ENCODE assay signal across 8 cellular contexts in the genomic region with DNA sequence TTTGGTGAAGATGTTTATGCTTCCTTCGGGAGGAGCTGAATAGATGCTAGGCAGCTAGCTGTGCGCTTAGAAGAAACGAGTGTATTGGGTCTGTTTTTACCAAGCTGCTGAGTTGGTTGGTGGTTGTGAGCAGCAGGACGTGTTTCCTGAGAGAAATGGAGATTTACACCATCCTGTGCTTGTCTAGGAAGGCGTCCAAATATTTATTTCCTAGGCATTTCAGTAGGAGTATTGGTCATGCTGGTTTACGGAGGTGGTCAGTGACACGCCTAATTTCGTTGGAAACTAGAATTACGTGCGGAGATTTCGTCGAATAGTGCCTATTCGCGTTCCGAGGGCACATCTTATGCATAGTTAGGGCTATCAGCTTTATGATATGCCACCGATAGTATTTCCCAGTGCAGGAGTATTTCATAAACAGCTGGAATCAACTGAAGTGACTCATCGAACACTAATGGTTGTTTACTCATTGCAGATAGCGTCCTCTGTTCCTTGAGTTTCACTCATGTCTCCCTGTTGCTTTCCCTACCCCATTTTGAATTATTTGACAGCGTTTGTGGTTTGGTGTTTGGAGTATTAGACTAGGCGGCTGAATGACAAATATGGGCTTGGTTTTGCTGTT. TPM values are rescaled to one million over a fixed set of nuclear protein-coding genes. Genes with fewer than 3 reads are reported as not detected.
DNase-seq lines count a peak whose midpoint lies in the region; ATAC-seq and TF ChIP-seq lines count a peak whose summit lies in the region.

No MANE protein-coding gene starts in this region.

- peaks cover 32% of the 10 kb centered on the region for H3K79me2 ChIP-seq in SU-DHL-6 (ENCODE audit: insufficient read depth, low read length)

- peak overlapping the region; percentile 62 for H3K9ac ChIP-seq in SU-DHL-6 (ENCODE audit: low read length)

- H3K27ac Mint-ChIP-seq in naive thymus-derived CD4-positive, alpha-beta T cell, result peak overlapping the region; percentile 96 to 100 (median 99)

- peaks cover 0 to 3% (median 0%) of the 10 kb centered on the region in 11 donors for H3K9me3 Mint-ChIP-seq in naive thymus-derived CD4-positive, alpha-beta T cell

- intact Hi-C loops in naive thymus-derived CD4-positive, alpha-beta T cell (cut with micrococcal nuclease), result loop anchor here in 1 of 2 donors (1.0 to 5.0 kb wide), 2 partner anchors 228 to 1597 kb away; partner anchors contain the start of gene CNOT2

- POLR2A ChIA-PET in naive thymus-derived CD4-positive, alpha-beta T cell (lab: Charles Lee), result interaction anchor here (0.6 to 3.7 kb wide), 10 partner anchors 9 to 177 kb away, joined by 3 to 38 read pairs (median 4); partner anchors contain the start of genes RAB21, THAP2, TMEM19 and ZFC3H1

- H3K4me3 Mint-ChIP-seq in naive thymus-derived CD4-positive, alpha-beta T cell, result peak overlapping the region; percentile 91 to 97 (median 94)

- ATAC-seq in GM19035 (IDR thresholded peaks at IDR 0.05; ENCODE audit: unreplicated experiment) (peak; percentile 13), HG03571 (IDR thresholded peaks at IDR 0.05; ENCODE audit: unreplicated experiment) (peak; percentile 14)
- ATAC-seq in naive thymus-derived CD4-positive, alpha-beta T cell, result peak; percentile 21

- CTCF ChIA-PET in naive thymus-derived CD4-positive, alpha-beta T cell (lab: Charles Lee), result interaction anchor here (2.7 kb wide), 1 partner anchor 60 kb away, joined by 10 read pairs; no protein-coding TSS in a partner anchor

- TF ChIP-seq CTCF in SU-DHL-6 (IDR thresholded peaks at IDR 0.05; ENCODE audit: insufficient read depth, low read length, poor library complexity, severe bottlenecking) (no peak), epithelial cell of esophagus (IDR thresholded peaks at IDR 0.05; ENCODE audit: insufficient read depth, low read depth, low read length, missing control alignments) (no peak), GM13976 (IDR thresholded peaks at IDR 0.05; ENCODE audit: borderline replicate concordance, control extremely low read depth, extremely low read depth, insufficient read depth, missing control alignments) (no peak)

- no peaks in the 10 kb centered on the region for H4K20me1 ChIP-seq in SU-DHL-6 (ENCODE audit: low read depth, low read length)

- peak; percentile 68 for DNase-seq in CD1c-positive myeloid dendritic cell (ENCODE audit: extremely low spot score)
- peak; percentile 92 for DNase-seq in epithelial cell of esophagus (ENCODE audit: low read depth)
- DNase-seq in naive thymus-derived CD4-positive, alpha-beta T cell, result peak in 2 of 9 donors; percentile 22 to 59
- no peak for DNase-seq in DMS153 (lab: John Stamatoyannopoulos, UW)
- no peak for DNase-seq in GM13976 (ENCODE audit: low spot score)

- peaks cover 14 to 35% of the 10 kb centered on the region in 2 donors for H3K4me1 ChIP-seq in naive thymus-derived CD4-positive, alpha-beta T cell (ENCODE audit: control insufficient read depth in 2 of 2, insufficient read depth in 2 of 2, low read length in 2 of 2)

- peaks cover 5% of the 10 kb centered on the region for H3F3A ChIP-seq in SU-DHL-6 (ENCODE audit: insufficient read depth)

- in situ Hi-C loops in GM13976 (cut with MboI; ENCODE audit: low sequenced_read_pairs, unreplicated experiment), result no loop called here

- no peaks in the 10 kb centered on the region for H3K27me3 ChIP-seq in SU-DHL-6 (ENCODE audit: low read length)
- no peaks in the 10 kb centered on the region for H3K27me3 ChIP-seq in naive thymus-derived CD4-positive, alpha-beta T cell (ENCODE audit: control insufficient read depth in 2 of 2, insufficient read depth in 2 of 2, low read length in 2 of 2)

- H3K9me2 ChIP-seq in SU-DHL-6 (replicated peaks; ENCODE audit: insufficient read depth, low read length), result no peaks in the 10 kb centered on the region

- no peaks in the 10 kb centered on the region for H3K9me3 ChIP-seq in SU-DHL-6 (ENCODE audit: insufficient read depth, low read length)
- H3K9me3 ChIP-seq in naive thymus-derived CD4-positive, alpha-beta T cell (ENCODE audit: control insufficient read depth in 2 of 3, low read length in 3 of 3), result no peaks in the 10 kb centered on the region

- peak overlapping the region; percentile 73 for H3K4me2 ChIP-seq in SU-DHL-6 (ENCODE audit: low read depth, low read length, poor library complexity, severe bottlenecking)

- H3K36me3 ChIP-seq in SU-DHL-6 (ENCODE audit: low read length), result no peaks in the 10 kb centered on the region
- no peaks in the 10 kb centered on the region for H3K36me3 ChIP-seq in naive thymus-derived CD4-positive, alpha-beta T cell (ENCODE audit: control insufficient read depth in 2 of 3, insufficient read depth in 3 of 3, low read length in 3 of 3)

- peak overlapping the region; percentile 69 for H3K27ac ChIP-seq in SU-DHL-6 (ENCODE audit: low read depth, low read length)
- peak overlapping the region; percentile 96 for H3K27ac ChIP-seq in naive thymus-derived CD4-positive, alpha-beta T cell (ENCODE audit: low read depth, low read length)

- peaks cover 3 to 10% (median 7%) of the 10 kb centered on the region in 5 donors for H3K36me3 Mint-ChIP-seq in naive thymus-derived CD4-positive, alpha-beta T cell

- peak overlapping the region; percentile 94 for H2AFZ ChIP-seq in SU-DHL-6 (ENCODE audit: low read depth, low read length, severe bottlenecking)

- peaks cover 29 to 69% (median 48%) of the 10 kb centered on the region in 7 donors for H3K4me1 Mint-ChIP-seq in naive thymus-derived CD4-positive, alpha-beta T cell

- H3K27me3 Mint-ChIP-seq in naive thymus-derived CD4-positive, alpha-beta T cell, result no peaks in the 10 kb centered on the region

- peak overlapping the region; percentile 64 for H3K4me3 ChIP-seq in SU-DHL-6 (ENCODE audit: insufficient read depth, low read length, poor library complexity, severe bottlenecking)
- H3K4me3 ChIP-seq in epithelial cell of esophagus (ENCODE audit: low read length), result peak overlapping the region; percentile 68
- peak overlapping the region; percentile 80 for H3K4me3 ChIP-seq in naive thymus-derived CD4-positive, alpha-beta T cell (ENCODE audit: low read length)

RNA-seq across cellular contexts. Expression of gene TBC1D15, which starts 0.8 kb away (rescaled TPM):
- total RNA-seq in naive thymus-derived CD4-positive, alpha-beta T cell, result 100 to 1,000 TPM in 2 of 5 experiments, 10 to 100 TPM in 3; 55.8 to 111 (median 86.4) TPM
- polyA plus RNA-seq in naive thymus-derived CD4-positive, alpha-beta T cell, result 10 to 100 TPM; 55.0 to 61.5 TPM

Comparison
In these comparisons a context has a peak if more than half of its experiments do, and no peak if none do; other contexts are left out.
1. DNase-seq: peak in CD1c-positive myeloid dendritic cell (single experiment) and epithelial cell of esophagus (single experiment); none in DMS153 (single experiment) and GM13976 (single experiment).
2. Peak in every context shown above with its lines, with median percentiles within 50 percentile points of each other: ATAC-seq and H3K4me3 ChIP-seq.